8 cellular contexts compared by ENCODE assay signal in the genomic region with DNA sequence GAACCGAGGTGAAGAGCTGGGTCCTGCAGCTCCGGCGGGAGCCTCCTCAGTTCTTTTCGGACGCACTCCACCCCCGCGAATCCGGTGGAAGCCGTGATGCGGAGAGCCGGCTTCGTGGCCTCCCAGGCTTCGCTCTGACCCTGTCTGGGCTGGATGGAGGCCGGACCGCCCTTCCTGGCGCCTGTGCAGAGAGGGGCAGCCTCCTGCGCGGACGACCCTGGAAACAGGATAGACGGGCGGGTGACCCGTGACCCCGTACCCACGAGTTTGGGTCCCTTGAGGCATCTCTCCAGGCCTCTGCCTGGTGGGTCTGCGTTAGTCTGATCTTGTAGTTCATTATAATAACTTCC.
DNase-seq lines count a peak whose midpoint lies in the region; ATAC-seq and TF ChIP-seq lines count a peak whose summit lies in the region.
"Not testable (repeated sequence)": the region's sequence is repeated elsewhere in the genome, so short reads cannot be mapped to it uniquely, and the experiment has no call there.

No MANE protein-coding gene starts in this region.

- peaks cover 9 to 55% (median 25%) of the 10 kb centered on the region in 3 donors for H3K4me1 Mint-ChIP-seq in naive B cell

- not testable (repeated sequence) for H3K4me3 Mint-ChIP-seq in naive B cell

- H3K27ac ChIP-seq in DOHH2 (ENCODE audit: low read depth, low read length) (peak overlapping the region; percentile 93), OCI-LY1 (ENCODE audit: low read depth, low read length, poor library complexity, severe bottlenecking) (peak overlapping the region; percentile 65), breast epithelium (peak overlapping the region; percentile 94 to 96), heart right ventricle (peak overlapping the region; percentile 82 to 96 (median 94)), suprapubic skin (peak overlapping the region; percentile 93)

- H3F3A ChIP-seq in DOHH2 (ENCODE audit: control insufficient read depth, insufficient read depth); OCI-LY1 (ENCODE audit: insufficient read depth, low read length): not testable (repeated sequence)

- H3K9me3 Mint-ChIP-seq in naive B cell, result not testable (repeated sequence)

- H3K4me3 ChIP-seq in DOHH2 (ENCODE audit: low read length) (peak overlapping the region; percentile 95), OCI-LY1 (ENCODE audit: low read depth, low read length, poor library complexity, severe bottlenecking) (peak overlapping the region; percentile 77), breast epithelium (peak overlapping the region; percentile 68 to 88 (median 82)), heart right ventricle (peak overlapping the region; percentile 48 to 91 (median 70)), suprapubic skin (peak overlapping the region; percentile 71)

- peak overlapping the region in 1 of 6 donors; percentile 98 for H3K27ac Mint-ChIP-seq in naive B cell

- not testable (repeated sequence) for H3K27me3 ChIP-seq in DOHH2 (ENCODE audit: control insufficient read depth, low read length); OCI-LY1 (ENCODE audit: insufficient read depth, low read length); breast epithelium; heart right ventricle; suprapubic skin

- not testable (repeated sequence) for H3K9me3 ChIP-seq in DOHH2 (ENCODE audit: control insufficient read depth, insufficient read depth, low read length); OCI-LY1 (ENCODE audit: low read length); breast epithelium; heart right ventricle; suprapubic skin

- intact Hi-C loops in breast epithelium (cut with DNase I; ENCODE audit: low total_unique reads); heart right ventricle (cut with DNase I): not testable (repeated sequence)

- H3K4me2 ChIP-seq in DOHH2 (ENCODE audit: low read length), result peak overlapping the region; percentile 91
- H3K4me2 ChIP-seq in OCI-LY1 (ENCODE audit: low read length), result peak overlapping the region; percentile 61

- 12 to 15% methylated on average over 25 of the region's 25 CpGs for WGBS in heart right ventricle, 2 donors
- WGBS in suprapubic skin, result 6% methylated on average over 25 of the region's 25 CpGs

- peaks cover 43% of the 10 kb centered on the region for H3K79me2 ChIP-seq in DOHH2 (ENCODE audit: control insufficient read depth, low read length)
- H3K79me2 ChIP-seq in OCI-LY1 (ENCODE audit: insufficient read depth, low read length), result not testable (repeated sequence)

- peaks cover 10 to 11% of the 10 kb centered on the region in 2 donors for H3K36me3 Mint-ChIP-seq in naive B cell

- peaks cover 31% of the 10 kb centered on the region for H3K36me3 ChIP-seq in DOHH2 (ENCODE audit: control insufficient read depth, low read length)
- H3K36me3 ChIP-seq in OCI-LY1 (ENCODE audit: insufficient read depth, low read length); breast epithelium; suprapubic skin: not testable (repeated sequence)
- H3K36me3 ChIP-seq in heart right ventricle, result peaks cover 0 to 20% (median 6%) of the 10 kb centered on the region in 9 donors

- peak; percentile 27 for ATAC-seq in HG03066 (IDR thresholded peaks at IDR 0.05; ENCODE audit: low read depth, unreplicated experiment)
- ATAC-seq in heart right ventricle, result peak in 7 of 8 donors; percentile 1 to 73 (median 50)
- ATAC-seq in naive B cell (ENCODE audit: low read depth in 2 of 2), result peak; percentile 13 to 16

- H3K9ac ChIP-seq in OCI-LY1 (ENCODE audit: low read length), result peak overlapping the region; percentile 77

- H3K27me3 Mint-ChIP-seq in naive B cell, result not testable (repeated sequence)

- not testable (repeated sequence) for TF ChIP-seq POLR2A in breast epithelium (IDR thresholded peaks at IDR 0.05); suprapubic skin (IDR thresholded peaks at IDR 0.05)

- not testable (repeated sequence) for TF ChIP-seq CTCF in DOHH2 (IDR thresholded peaks at IDR 0.05; ENCODE audit: low read depth, low read length, poor library complexity, severe bottlenecking); GM20000 (IDR thresholded peaks at IDR 0.05; ENCODE audit: extremely low read depth, missing control alignments); OCI-LY1 (IDR thresholded peaks at IDR 0.05; ENCODE audit: low read length); breast epithelium (IDR thresholded peaks at IDR 0.05); heart right ventricle (IDR thresholded peaks at IDR 0.05); suprapubic skin (IDR thresholded peaks at IDR 0.05)

- H2AFZ ChIP-seq in OCI-LY1 (ENCODE audit: low read length), result not testable (repeated sequence)

- not testable (repeated sequence) for H4K20me1 ChIP-seq in DOHH2 (ENCODE audit: control insufficient read depth, insufficient read depth, low read depth, low read length); OCI-LY1 (ENCODE audit: insufficient read depth, low read length)

- not testable (repeated sequence) for H3K9me2 ChIP-seq in DOHH2 (replicated peaks; ENCODE audit: control insufficient read depth, low read length); OCI-LY1 (ENCODE audit: low read depth, low read length)

- peaks cover 16% of the 10 kb centered on the region for H3K4me1 ChIP-seq in DOHH2 (ENCODE audit: control insufficient read depth, low read length)
- peaks cover 28% of the 10 kb centered on the region for H3K4me1 ChIP-seq in OCI-LY1 (ENCODE audit: insufficient read depth, low read length, severe bottlenecking)
- H3K4me1 ChIP-seq in breast epithelium, result not testable (repeated sequence)
- peaks cover 0 to 46% (median 37%) of the 10 kb centered on the region in 9 donors for H3K4me1 ChIP-seq in heart right ventricle
- H3K4me1 ChIP-seq in suprapubic skin, result peaks cover 29% of the 10 kb centered on the region

- not testable (repeated sequence) for TF ChIP-seq EP300 in suprapubic skin (IDR thresholded peaks at IDR 0.05)

- DNase-seq in GM20000 (ENCODE audit: low spot score) (peak; percentile 15), breast epithelium (ENCODE audit: low spot score in 2 of 2) (peak in 1 of 2 donors; percentile 65), heart right ventricle (peak; percentile 64 to 78), suprapubic skin (ENCODE audit: low spot score in 2 of 2) (peak; percentile 89 to 90)
- not testable (repeated sequence) for DNase-seq in naive B cell
